10 cellular contexts compared by ENCODE assay signal in genomic region chr11:47254381-47254780, GRCh38. TPM values are rescaled to one million over a fixed set of nuclear protein-coding genes. Genes with fewer than 3 reads are reported as not detected.
A peak's percentile ranks its signal among the peaks of the same experiment; 100 is the strongest.
DNase-seq lines count a peak whose midpoint lies in the region; ATAC-seq and TF ChIP-seq lines count a peak whose summit lies in the region.
"Had no signal": no experiment of that assay in that cellular context is flagged by ENCODE, and none has a peak within 500 bp of the region (broad histone marks: within the 10 kb centered on the region; RNA-seq: fewer than 3 reads in every experiment).

No MANE protein-coding gene starts in this region.

- H3K27ac ChIP-seq in breast epithelium (peak overlapping the region; percentile 84 to 92), mammary epithelial cell (ENCODE audit: insufficient read depth, low read depth, low read length) (no peak overlapping the region), parathyroid adenoma (peak overlapping the region; percentile 29), aorta (ENCODE audit: low read depth in 1 of 2, low read length in 2 of 2) (peak overlapping the region in 1 of 2 donors; percentile 31), WERI-Rb-1 (no peak overlapping the region)
- H3K27ac ChIP-seq: epithelial cell of prostate had no signal

- dilution Hi-C loops in mammary epithelial cell (cut with HindIII; ENCODE audit: low sequenced_read_pairs), result no loop called here

- in situ Hi-C loops in mammary epithelial cell (cut with MboI; ENCODE audit: low sequenced_read_pairs in 2 of 2), result no loop called here

- H3K79me2 ChIP-seq in mammary epithelial cell (ENCODE audit: insufficient read depth, low read length), result peaks cover 8% of the 10 kb centered on the region
- H3K79me2 ChIP-seq in parathyroid adenoma, result peaks cover 8% of the 10 kb centered on the region

- peak overlapping the region in 1 of 3 donors; percentile 34 for H3K4me3 ChIP-seq in breast epithelium
- no peak overlapping the region for H3K4me3 ChIP-seq in mammary epithelial cell (replicated peaks in 1 of 3; ENCODE audit: insufficient read depth in 1 of 3, low read depth in 2 of 3, low read length in 3 of 3)
- no peak overlapping the region for H3K4me3 ChIP-seq in parathyroid adenoma (ENCODE audit: low read depth, low read length)
- H3K4me3 ChIP-seq in aorta (ENCODE audit: low read length in 2 of 2), result no peak overlapping the region
- H3K4me3 ChIP-seq in WERI-Rb-1 (ENCODE audit: low read depth, low read length), result no peak overlapping the region

- H3K9me3 ChIP-seq in breast epithelium (no peaks in the 10 kb centered on the region), mammary epithelial cell (replicated peaks; ENCODE audit: insufficient read depth, low read length) (no peaks in the 10 kb centered on the region), parathyroid adenoma (ENCODE audit: control insufficient read depth, low read length) (no peaks in the 10 kb centered on the region), aorta (ENCODE audit: control insufficient read depth, low read length) (no peaks in the 10 kb centered on the region), WERI-Rb-1 (ENCODE audit: severe bottlenecking) (no peaks in the 10 kb centered on the region)

- TF ChIP-seq CTCF in breast epithelium (IDR thresholded peaks at IDR 0.05), result no peak
- no peak for TF ChIP-seq CTCF in mammary epithelial cell (conservative IDR thresholded peaks at IDR 0.05 in 1 of 2, IDR thresholded peaks at IDR 0.05 in 1 of 2; ENCODE audit: extremely low read depth in 1 of 2, insufficient read depth in 1 of 2, low read depth in 1 of 2, low read length in 2 of 2)
- TF ChIP-seq CTCF in parathyroid adenoma (IDR thresholded peaks at IDR 0.05), result no peak
- no peak for TF ChIP-seq CTCF in WERI-Rb-1 (IDR thresholded peaks at IDR 0.05; ENCODE audit: low read depth, low read length)

- intact Hi-C loops in breast epithelium (cut with DNase I; ENCODE audit: low total_unique reads) (loop anchor here (10.0 kb wide), 1 partner anchor 70 kb away; the partner anchor contains the start of gene PACSIN3), mammary epithelial cell (cut with micrococcal nuclease) (no loop called here), Right ventricle myocardium superior (cut with DNase I) (loop anchor here (10.0 kb wide), 1 partner anchor 100 kb away; the partner anchor contains the start of gene MYBPC3), aorta (cut with DNase I) (loop anchor here (2.0 to 10.0 kb wide), 3 partner anchors 80 to 100 kb away; partner anchors contain the start of genes ARFGAP2 (in 1 of the 2) and MYBPC3 (in 1 of the 2))

- ATAC-seq in Right ventricle myocardium superior (ENCODE audit: poor library complexity) (no peak), aorta (ENCODE audit: low FRiP score) (peak; percentile 23), HG02759 (IDR thresholded peaks at IDR 0.05; ENCODE audit: unreplicated experiment) (no peak)
- ATAC-seq: activated T-cell treated with anti-CD3 and anti-CD28 coated beads, Interleukin-2, amount 50 U/mL, for 4 hours had no signal

- no peak for TF ChIP-seq POLR2A in breast epithelium (IDR thresholded peaks at IDR 0.05)

- H3K4me1 ChIP-seq in breast epithelium, result peaks cover 4 to 6% of the 10 kb centered on the region in 2 donors
- peaks cover 13% of the 10 kb centered on the region for H3K4me1 ChIP-seq in mammary epithelial cell (ENCODE audit: insufficient read depth, low read length)
- no peaks in the 10 kb centered on the region for H3K4me1 ChIP-seq in parathyroid adenoma
- no peaks in the 10 kb centered on the region for H3K4me1 ChIP-seq in aorta (ENCODE audit: control insufficient read depth in 1 of 2, insufficient read depth in 2 of 2, low read length in 2 of 2)

- H3K9ac ChIP-seq in mammary epithelial cell (ENCODE audit: insufficient read depth, low read length) (no peak overlapping the region), parathyroid adenoma (no peak overlapping the region)

- no peaks in the 10 kb centered on the region for H4K20me1 ChIP-seq in mammary epithelial cell (ENCODE audit: insufficient read depth, low read length)

- WGBS in mammary epithelial cell (ENCODE audit: low coverage, missing lambda C conversion rate), result 100% methylated on average over 2 of the region's 3 CpGs
- 34 to 45% methylated on average over 3 of the region's 3 CpGs for WGBS in aorta, 2 donors

- H3K4me2 ChIP-seq in mammary epithelial cell (ENCODE audit: insufficient read depth, low read depth, low read length) (no peak overlapping the region), parathyroid adenoma (ENCODE audit: low read length) (no peak overlapping the region)

- no peak for DNase-seq in breast epithelium (ENCODE audit: low spot score in 2 of 2)
- no peak for DNase-seq in mammary epithelial cell
- DNase-seq in Right ventricle myocardium superior, result peak; percentile 42
- DNase-seq in aorta, result peak in 1 of 2 donors; percentile 74
- no peak for DNase-seq in WERI-Rb-1
- no peak for DNase-seq in stimulated activated naive CD4-positive, alpha-beta T cell (lab: John Stamatoyannopoulos, UW)
- DNase-seq: activated T-cell treated with anti-CD3 and anti-CD28 coated beads, Interleukin-2, amount 50 U/mL, for 4 hours had no signal

- BruUV-seq in mammary epithelial cell (replicated peaks; lab: Mats Ljungman, UMichigan), result no TSS peak

- H3K27me3 ChIP-seq in breast epithelium, result no peaks in the 10 kb centered on the region
- no peaks in the 10 kb centered on the region for H3K27me3 ChIP-seq in mammary epithelial cell (ENCODE audit: insufficient read depth, low read length)
- H3K27me3 ChIP-seq in parathyroid adenoma (ENCODE audit: control insufficient read depth, insufficient read depth, low read length), result no peaks in the 10 kb centered on the region
- H3K27me3 ChIP-seq in aorta (ENCODE audit: control insufficient read depth in 1 of 2, insufficient read depth in 2 of 2, low read length in 1 of 2), result no peaks in the 10 kb centered on the region
- H3K27me3 ChIP-seq in WERI-Rb-1 (ENCODE audit: insufficient read depth, low read depth, severe bottlenecking), result no peaks in the 10 kb centered on the region

- CTCF ChIA-PET in mammary epithelial cell (lab: Charles Lee; ENCODE audit: low non-redundant PET), result no interaction called here

- H3K36me3 ChIP-seq in breast epithelium (no peaks in the 10 kb centered on the region), mammary epithelial cell (ENCODE audit: insufficient read depth, low read length) (no peaks in the 10 kb centered on the region), parathyroid adenoma (ENCODE audit: control insufficient read depth, insufficient read depth, low read length) (no peaks in the 10 kb centered on the region), aorta (ENCODE audit: control insufficient read depth in 1 of 2, insufficient read depth in 2 of 2, low read length in 1 of 2) (no peaks in the 10 kb centered on the region), WERI-Rb-1 (no peaks in the 10 kb centered on the region)

- H2AFZ ChIP-seq in mammary epithelial cell (ENCODE audit: low read depth, low read length) (no peak overlapping the region), parathyroid adenoma (no peak overlapping the region)

RNA-seq across cellular contexts. Expression of gene NR1H3, which starts 3.4 kb away (rescaled TPM):
- total RNA-seq in breast epithelium (10 to 100 TPM; 56.1 to 92.4 (median 91.1) TPM), mammary epithelial cell (1 to 10 TPM; 4.5 to 5.5 TPM), Right ventricle myocardium superior (19.1 TPM), aorta (10 to 100 TPM; 14.9 to 46.2 TPM)
- polyA plus RNA-seq in mammary epithelial cell (6.7 TPM), aorta (100 to 1,000 TPM in 1 of 2 donors, 10 to 100 TPM in 1; 51.8 to 123 TPM)
- 26.6 TPM for polyA minus RNA-seq in mammary epithelial cell

RNA-seq across cellular contexts. Expression of gene ACP2, which starts 5.8 kb away (rescaled TPM):
- 10 to 100 TPM; 39.7 to 45.2 (median 41.9) TPM for total RNA-seq in breast epithelium
- 10 to 100 TPM; 24.0 to 34.2 TPM for total RNA-seq in mammary epithelial cell
- 17.6 TPM for polyA plus RNA-seq in mammary epithelial cell
- polyA minus RNA-seq in mammary epithelial cell, result 41.6 TPM
- total RNA-seq in Right ventricle myocardium superior, result 18.4 TPM
- 10 to 100 TPM; 20.6 to 27.8 TPM for total RNA-seq in aorta
- 10 to 100 TPM; 18.0 to 19.9 TPM for polyA plus RNA-seq in aorta

RNA-seq across cellular contexts. Expression of gene MADD, which starts 15.6 kb away (rescaled TPM):
- total RNA-seq in breast epithelium (10 to 100 TPM; 43.3 to 56.5 (median 46.6) TPM), mammary epithelial cell (10 to 100 TPM; 23.0 to 23.4 TPM), Right ventricle myocardium superior (39.7 TPM), aorta (10 to 100 TPM; 34.9 to 58.0 TPM)
- polyA plus RNA-seq in mammary epithelial cell (8.2 TPM), aorta (10 to 100 TPM; 13.8 to 28.9 TPM)
- 50.1 TPM for polyA minus RNA-seq in mammary epithelial cell

RNA-seq across cellular contexts. Expression of gene DDB2, which starts 39.6 kb away (rescaled TPM):
- total RNA-seq in breast epithelium, result 10 to 100 TPM; 31.2 to 44.5 (median 39.3) TPM
- total RNA-seq in mammary epithelial cell, result 100 to 1,000 TPM in 1 of 2 donors, 10 to 100 TPM in 1; 43.0 to 101 TPM
- polyA plus RNA-seq in mammary epithelial cell, result 94.6 TPM
- 71.6 TPM for polyA minus RNA-seq in mammary epithelial cell
- total RNA-seq in Right ventricle myocardium superior, result 9.3 TPM
- total RNA-seq in aorta, result 10 to 100 TPM; 54.8 to 60.6 TPM
- 100 to 1,000 TPM in 1 of 2 donors, 10 to 100 TPM in 1; 32.9 to 117 TPM for polyA plus RNA-seq in aorta

Comparison
In these comparisons a context has a peak if more than half of its experiments do, and no peak if none do; other contexts are left out.
1. H3K27ac ChIP-seq: peak in breast epithelium (2 of 2) and parathyroid adenoma (single experiment); none in mammary epithelial cell (single experiment) and WERI-Rb-1 (single experiment).